Comparison of ENCODE assay signal across 10 cellular contexts in the genomic region with DNA sequence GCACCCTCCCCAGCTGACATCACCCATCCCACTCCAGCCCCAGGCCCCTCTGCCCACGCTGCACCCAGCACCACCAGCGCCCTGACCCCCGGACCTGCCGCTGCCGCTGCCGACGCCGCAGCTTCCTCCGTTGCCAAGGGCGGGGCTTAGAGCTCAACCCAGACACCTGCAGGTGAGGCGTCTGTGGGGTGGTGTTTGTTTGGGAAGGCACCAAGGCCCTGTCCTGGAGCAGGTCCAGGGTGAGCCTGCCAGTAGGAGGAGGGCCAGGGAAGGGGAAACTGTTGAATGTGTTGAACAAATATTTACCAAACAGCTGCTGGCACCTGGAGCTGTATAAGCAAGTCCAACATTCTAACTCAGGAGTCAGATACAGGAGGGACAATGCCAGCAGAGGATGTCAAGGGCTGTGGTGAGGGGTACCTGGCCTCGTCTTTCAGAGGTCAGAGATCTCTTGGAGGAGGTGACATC. TPM values are rescaled to one million over a fixed set of nuclear protein-coding genes. Genes with fewer than 3 reads are reported as not detected.
DNase-seq lines count a peak whose midpoint lies in the region; ATAC-seq, FAIRE-seq and TF ChIP-seq lines count a peak whose summit lies in the region.
"Had no signal": no experiment of that assay in that cellular context is flagged by ENCODE, and none has a peak within 500 bp of the region (broad histone marks: within the 10 kb centered on the region; RNA-seq: fewer than 3 reads in every experiment).

No MANE protein-coding gene starts in this region.

- H3K4me1 ChIP-seq in colonic mucosa (peaks cover 23% of the 10 kb centered on the region), pancreas (peaks cover 29 to 45% (median 40%) of the 10 kb centered on the region in 3 donors)

- H3K36me3 ChIP-seq in colonic mucosa (no peaks in the 10 kb centered on the region), pancreas (no peaks in the 10 kb centered on the region)

- H3K27ac ChIP-seq in colonic mucosa (peak overlapping the region; percentile 77), pancreas (peak overlapping the region; percentile 73 to 100 (median 97))

- no peak overlapping the region for H3K4me3 Mint-ChIP-seq in natural killer cell treated with Interleukin-12 subunit alpha and Interleukin-12 subunit beta and Interleukin-15 and Interleukin-18, amount 100 ng/mL, for 72 hours

- H3K9ac ChIP-seq in colonic mucosa (ENCODE audit: low read depth in 2 of 2, low read length in 2 of 2): peak overlapping the region; percentile 8 to 91

- no peaks in the 10 kb centered on the region for H3K9me3 ChIP-seq in colonic mucosa
- no peaks in the 10 kb centered on the region for H3K9me3 ChIP-seq in pancreas
- H3K9me3 ChIP-seq: adrenal gland had no signal

- no peaks in the 10 kb centered on the region for H3K36me3 Mint-ChIP-seq in natural killer cell treated with Interleukin-12 subunit alpha and Interleukin-12 subunit beta and Interleukin-15 and Interleukin-18, amount 100 ng/mL, for 72 hours

- TF ChIP-seq CTCF in colonic mucosa (IDR thresholded peaks at IDR 0.05) (no peak), pancreas (IDR thresholded peaks at IDR 0.05) (no peak)

- 21 to 22% methylated on average over 12 of the region's 12 CpGs for WGBS in pancreas, 2 donors

- H3K27ac Mint-ChIP-seq in natural killer cell treated with Interleukin-12 subunit alpha and Interleukin-12 subunit beta and Interleukin-15 and Interleukin-18, amount 100 ng/mL, for 72 hours: no peak overlapping the region

- peak; percentile 82 for DNase-seq in DMS79 treated with DMSO at 0.1 percent for 48 hours (lab: John Stamatoyannopoulos, UW)
- DNase-seq in NCI-H2196 (lab: John Stamatoyannopoulos, UW; ENCODE audit: unreplicated experiment): peak; percentile 97
- DNase-seq in colonic mucosa: peak; percentile 95
- peak; percentile 88 to 99 (median 98) for DNase-seq in pancreas
- no peak for DNase-seq in natural killer cell treated with Interleukin-12 subunit alpha and Interleukin-12 subunit beta and Interleukin-15 and Interleukin-18, amount 100 ng/mL, for 72 hours (ENCODE audit: low spot score)
- no peak for DNase-seq in midbrain (lab: John Stamatoyannopoulos, UW)
- DNase-seq in NCI-H1694 treated with DMSO at 0.1 percent for 48 hours (lab: John Stamatoyannopoulos, UW): no peak
- DNase-seq in mesenteric fat pad (ENCODE audit: low spot score): no peak
- DNase-seq: NCI-H2171 had no signal

- FAIRE-seq in pancreas (lab: Jason Lieb, UNC): no peak

- H3K4me1 Mint-ChIP-seq in natural killer cell treated with Interleukin-12 subunit alpha and Interleukin-12 subunit beta and Interleukin-15 and Interleukin-18, amount 100 ng/mL, for 72 hours (ENCODE audit: low read depth in 2 of 2): peaks cover 14 to 25% of the 10 kb centered on the region in 2 donors

- no peaks in the 10 kb centered on the region for H3K27me3 Mint-ChIP-seq in natural killer cell treated with Interleukin-12 subunit alpha and Interleukin-12 subunit beta and Interleukin-15 and Interleukin-18, amount 100 ng/mL, for 72 hours

- H3K9me3 Mint-ChIP-seq in natural killer cell treated with Interleukin-12 subunit alpha and Interleukin-12 subunit beta and Interleukin-15 and Interleukin-18, amount 100 ng/mL, for 72 hours: no peaks in the 10 kb centered on the region

- H3K27me3 ChIP-seq in colonic mucosa: no peaks in the 10 kb centered on the region
- no peaks in the 10 kb centered on the region for H3K27me3 ChIP-seq in pancreas
- H3K27me3 ChIP-seq: adrenal gland had no signal

- ATAC-seq in pancreas: peak; percentile 23 to 47 (median 36)
- no peak for ATAC-seq in natural killer cell treated with Interleukin-12 subunit alpha and Interleukin-12 subunit beta and Interleukin-15 and Interleukin-18, amount 100 ng/mL, for 72 hours

- intact Hi-C loops in colonic mucosa (cut with DNase I) (no loop called here), pancreas (cut with DNase I) (no loop called here)

- H3K4me3 ChIP-seq in colonic mucosa (no peak overlapping the region), pancreas (peak overlapping the region in 2 of 4 donors; percentile 28 to 31)
- H3K4me3 ChIP-seq: adrenal gland had no signal

RNA-seq across cellular contexts. Expression of gene VEGFB, which starts 3.1 kb away (rescaled TPM):
- total RNA-seq in colonic mucosa: 10 to 100 TPM; 25.9 to 59.5 TPM
- 10 to 100 TPM; 54.1 to 87.1 (median 62.2) TPM for total RNA-seq in pancreas
- 100 to 1,000 TPM in 1 of 2 donors, 10 to 100 TPM in 1; 61.2 to 115 TPM for polyA plus RNA-seq in pancreas
- 10 to 100 TPM; 38.7 to 42.3 TPM for total RNA-seq in natural killer cell treated with Interleukin-12 subunit alpha and Interleukin-12 subunit beta and Interleukin-15 and Interleukin-18, amount 100 ng/mL, for 72 hours
- total RNA-seq in mesenteric fat pad: 426 TPM

RNA-seq across cellular contexts. Expression of gene FKBP2, which starts 3.4 kb away (rescaled TPM):
- total RNA-seq in colonic mucosa: 100 to 1,000 TPM in 1 of 2 donors, 10 to 100 TPM in 1; 71.7 to 104 TPM
- 10 to 100 TPM; 37.8 to 64.1 (median 45.6) TPM for total RNA-seq in pancreas
- polyA plus RNA-seq in pancreas: 100 to 1,000 TPM; 307 to 344 TPM
- 10 to 100 TPM; 33.1 to 53.5 TPM for total RNA-seq in natural killer cell treated with Interleukin-12 subunit alpha and Interleukin-12 subunit beta and Interleukin-15 and Interleukin-18, amount 100 ng/mL, for 72 hours
- 53.8 TPM for total RNA-seq in mesenteric fat pad

RNA-seq across cellular contexts. Expression of gene DNAJC4, which starts 7.2 kb away (rescaled TPM):
- total RNA-seq in colonic mucosa (10 to 100 TPM; 39.9 to 50.3 TPM), pancreas (10 to 100 TPM; 28.1 to 39.1 (median 33.0) TPM), mesenteric fat pad (20.4 TPM)
- polyA plus RNA-seq in pancreas: 100 to 1,000 TPM in 1 of 2 donors, 10 to 100 TPM in 1; 92.9 to 125 TPM
- 10 to 100 TPM; 31.2 to 33.0 TPM for total RNA-seq in natural killer cell treated with Interleukin-12 subunit alpha and Interleukin-12 subunit beta and Interleukin-15 and Interleukin-18, amount 100 ng/mL, for 72 hours

RNA-seq across cellular contexts. Expression of gene PPP1R14B, which starts 9.2 kb away (rescaled TPM):
- total RNA-seq in colonic mucosa: 100 to 1,000 TPM; 113 to 234 TPM
- total RNA-seq in pancreas: 100 to 1,000 TPM; 106 to 177 (median 119) TPM
- polyA plus RNA-seq in pancreas: 100 to 1,000 TPM in 1 of 2 donors, 10 to 100 TPM in 1; 81.6 to 180 TPM
- 100 to 1,000 TPM; 130 to 236 TPM for total RNA-seq in natural killer cell treated with Interleukin-12 subunit alpha and Interleukin-12 subunit beta and Interleukin-15 and Interleukin-18, amount 100 ng/mL, for 72 hours
- total RNA-seq in mesenteric fat pad: 186 TPM

RNA-seq across cellular contexts. Expression of gene NUDT22, which starts 11.4 kb away (rescaled TPM):
- total RNA-seq in colonic mucosa (100 to 1,000 TPM; 110 to 168 TPM), pancreas (10 to 100 TPM; 32.6 to 46.0 (median 38.4) TPM), mesenteric fat pad (45.8 TPM)
- polyA plus RNA-seq in pancreas: 100 to 1,000 TPM in 1 of 2 donors, 10 to 100 TPM in 1; 69.7 to 115 TPM
- total RNA-seq in natural killer cell treated with Interleukin-12 subunit alpha and Interleukin-12 subunit beta and Interleukin-15 and Interleukin-18, amount 100 ng/mL, for 72 hours: 100 to 1,000 TPM in 1 of 2 donors, 10 to 100 TPM in 1; 83.6 to 120 TPM

Comparison
In these comparisons a context has a peak if more than half of its experiments do, and no peak if none do; other contexts are left out.
1. DNase-seq: peak in DMS79 treated with DMSO at 0.1 percent for 48 hours (single experiment), NCI-H2196 (single experiment), colonic mucosa (single experiment) and pancreas (6 of 6); none in natural killer cell treated with Interleukin-12 subunit alpha and Interleukin-12 subunit beta and Interleukin-15 and Interleukin-18, amount 100 ng/mL, for 72 hours (single experiment), midbrain (single experiment), NCI-H1694 treated with DMSO at 0.1 percent for 48 hours (single experiment) and mesenteric fat pad (single experiment).
2. ATAC-seq: peak in pancreas (4 of 4); none in natural killer cell treated with Interleukin-12 subunit alpha and Interleukin-12 subunit beta and Interleukin-15 and Interleukin-18, amount 100 ng/mL, for 72 hours (0 of 2).